ENCODE assay signal across 11 cellular contexts in genomic region chrX:153921511-153922285, GRCh38. TPM values are rescaled to one million over a fixed set of nuclear protein-coding genes. Genes with fewer than 3 reads are reported as not detected.
DNase-seq lines count a peak whose midpoint lies in the region; FAIRE-seq and TF ChIP-seq lines count a peak whose summit lies in the region.
"Had no signal": no experiment of that assay in that cellular context is flagged by ENCODE, and none has a peak within 500 bp of the region (broad histone marks: within the 10 kb centered on the region; RNA-seq: fewer than 3 reads in every experiment).

No MANE protein-coding gene starts in this region.

- TF ChIP-seq CTCF in SK-N-SH (IDR thresholded peaks at IDR 0.05) (no peak), fibroblast of the aortic adventitia (IDR thresholded peaks at IDR 0.05; ENCODE audit: insufficient read depth, low read length) (no peak), spleen (IDR thresholded peaks at IDR 0.05 in 8 of 11, conservative IDR thresholded peaks at IDR 0.05 in 3 of 11) (no peak)

- no peak overlapping the region for H2AFZ ChIP-seq in SK-N-SH (ENCODE audit: low read depth)

- 37% methylated on average over 12 of the region's 36 CpGs for WGBS in SK-N-SH (ENCODE audit: low lambda C conversion rate)
- 47 to 63% (median 56%) methylated on average over 16 to 36 of the region's 36 CpGs; no CpG with 5 or more reads in 1 of the 5 donors for WGBS in spleen, 5 donors

- no peaks in the 10 kb centered on the region for H3K27me3 Mint-ChIP-seq in activated naive CD4-positive, alpha-beta T cell treated with anti-CD3 and anti-CD28 coated beads for 36 hours (ENCODE audit: low read depth)

- H3K4me3 Mint-ChIP-seq in activated naive CD4-positive, alpha-beta T cell treated with anti-CD3 and anti-CD28 coated beads for 36 hours, result peak overlapping the region; percentile 92

- H3K27ac Mint-ChIP-seq in activated naive CD4-positive, alpha-beta T cell treated with anti-CD3 and anti-CD28 coated beads for 36 hours, result peak overlapping the region; percentile 98

- peak overlapping the region in 1 of 2 experiments; percentile 92; a peak in 2 of 4 replicates for H3K27ac ChIP-seq in SK-N-SH (ENCODE audit: low read depth in 2 of 2, low read length in 1 of 2)
- peak overlapping the region in 6 of 8 donors; percentile 22 to 99 (median 97) for H3K27ac ChIP-seq in spleen

- FAIRE-seq in GM19239 (lab: Jason Lieb, UNC), result no peak

- H3K9ac ChIP-seq in SK-N-SH, result no peak overlapping the region

- DNase-seq in activated naive CD4-positive, alpha-beta T cell treated with anti-CD3 and anti-CD28 coated beads for 36 hours, result peak; percentile 58
- no peak for DNase-seq in activated naive CD4-positive, alpha-beta T cell treated with Interleukin-2 at 50 U/mL for 16 hours
- DNase-seq in SK-N-SH (peak; percentile 78), fibroblast of the aortic adventitia (ENCODE audit: low read depth) (peak; percentile 15), spleen (peak; percentile 81), GM19239 (ENCODE audit: insufficient read length, low spot score) (no peak), NCI-H1105 (lab: John Stamatoyannopoulos, UW) (no peak), SIG-M5 treated with dmso at 0.1 percent for 504 hours (lab: John Stamatoyannopoulos, UW; ENCODE audit: unreplicated experiment) (no peak)
- DNase-seq: AML-193, NCI-H146 had no signal

- no peaks in the 10 kb centered on the region for H3K36me3 ChIP-seq in SK-N-SH (replicated peaks in 1 of 2; ENCODE audit: control insufficient read depth in 1 of 2, insufficient read depth in 2 of 2, low read length in 1 of 2)
- H3K36me3 ChIP-seq in spleen, result peaks cover 0 to 53% (median 17%) of the 10 kb centered on the region in 6 donors

- no peaks in the 10 kb centered on the region for H3K79me2 ChIP-seq in SK-N-SH (ENCODE audit: insufficient read depth)

- no peaks in the 10 kb centered on the region for H3K9me3 Mint-ChIP-seq in activated naive CD4-positive, alpha-beta T cell treated with anti-CD3 and anti-CD28 coated beads for 36 hours

- H3K36me3 Mint-ChIP-seq in activated naive CD4-positive, alpha-beta T cell treated with anti-CD3 and anti-CD28 coated beads for 36 hours (ENCODE audit: low read depth), result peaks cover 31% of the 10 kb centered on the region

- TF ChIP-seq POLR2A in spleen (IDR thresholded peaks at IDR 0.05), result no peak

- H3K9me3 ChIP-seq in SK-N-SH, result no peaks in the 10 kb centered on the region
- H3K9me3 ChIP-seq in spleen, result no peaks in the 10 kb centered on the region

- CTCF ChIA-PET in activated naive CD4-positive, alpha-beta T cell treated with anti-CD3 and anti-CD28 coated beads for 36 hours (lab: Charles Lee), result interaction anchor here (0.8 to 10.6 kb wide), 3 partner anchors 11 to 25 kb away, joined by 3 to 82 read pairs (median 4); partner anchors contain the start of gene RENBP
- CTCF ChIA-PET in SK-N-SH (lab: Yijun Ruan, JAX), result interaction anchor here (0.9 to 16.7 kb wide), 14 partner anchors 12 to 162 kb away, joined by 3 to 271 read pairs (median 4); partner anchors contain the start of genes NAA10, PLXNB3 and RENBP

- intact Hi-C loops in activated naive CD4-positive, alpha-beta T cell treated with anti-CD3 and anti-CD28 coated beads for 36 hours (cut with micrococcal nuclease), result no loop called here
- intact Hi-C loops in spleen (cut with DNase I; ENCODE audit: low total_unique reads), result no loop called here

- H3K4me3 ChIP-seq in SK-N-SH (ENCODE audit: low read depth in 2 of 2, low read length in 1 of 2), result no peak overlapping the region
- no peak overlapping the region for H3K4me3 ChIP-seq in fibroblast of the aortic adventitia (ENCODE audit: low read depth, low read length)
- H3K4me3 ChIP-seq in spleen, result peak overlapping the region in 3 of 8 donors; percentile 4 to 71 (median 11)

- TF ChIP-seq EP300 in SK-N-SH (IDR thresholded peaks at IDR 0.05; ENCODE audit: borderline replicate concordance in 1 of 2, low read depth in 1 of 2, low read length in 1 of 2), result 0 out of 4 replicates have a peak, but pooled peaks of 1 of the 2 experiments have one; percentile 17

- peaks cover 24% of the 10 kb centered on the region for H3K4me1 Mint-ChIP-seq in activated naive CD4-positive, alpha-beta T cell treated with anti-CD3 and anti-CD28 coated beads for 36 hours (ENCODE audit: low read depth)

- peaks cover 8% of the 10 kb centered on the region for H3F3A ChIP-seq in SK-N-SH (replicated peaks; ENCODE audit: insufficient read depth)

- H4K20me1 ChIP-seq in SK-N-SH (ENCODE audit: insufficient read depth), result no peaks in the 10 kb centered on the region; the same call in 1 of the 2 replicates

- POLR2A ChIA-PET in SK-N-SH (lab: Yijun Ruan, JAX), result interaction anchor here (1.0 to 3.0 kb wide), 6 partner anchors 11 to 156 kb away, joined by 3 to 14 read pairs (median 7); partner anchors contain the start of genes IDH3G, NAA10 and SSR4

- H3K27me3 ChIP-seq in SK-N-SH (ENCODE audit: insufficient read depth) (peaks cover 44% of the 10 kb centered on the region), spleen (replicated peaks in 1 of 7) (peaks cover 0 to 18% (median 0%) of the 10 kb centered on the region in 7 donors)

- H3K4me1 ChIP-seq in SK-N-SH (ENCODE audit: control insufficient read depth in 1 of 2, insufficient read depth in 2 of 2, low read depth in 1 of 2, low read length in 1 of 2) (peaks cover 0 to 56% of the 10 kb centered on the region in 2 experiments; a peak in 1 of 4 replicates), spleen (peaks cover 9 to 60% (median 55%) of the 10 kb centered on the region in 6 donors)

- no peak overlapping the region for H3K4me2 ChIP-seq in SK-N-SH

- TF ChIP-seq RAD21 in SK-N-SH (IDR thresholded peaks at IDR 0.05; ENCODE audit: low read length), result no peak

- no peaks in the 10 kb centered on the region for H3K9me2 ChIP-seq in SK-N-SH

TF ChIP-seq in SK-N-SH, 30 proteins besides CTCF, POLR2A, EP300 and RAD21:
- TF ChIP-seq CHD2 (IDR thresholded peaks at IDR 0.05; ENCODE audit: low read length, partially characterized antibody) (no peak), TAF1 (IDR thresholded peaks at IDR 0.05; ENCODE audit: borderline replicate concordance, low read depth, low read length) (no peak), ELF1 (IDR thresholded peaks at IDR 0.05) (no peak), POLR2AphosphoS5 (IDR thresholded peaks at IDR 0.05; ENCODE audit: low read depth, low read length) (no peak), NRF1 (IDR thresholded peaks at IDR 0.05; ENCODE audit: low read depth, low read length) (no peak), GABPA (IDR thresholded peaks at IDR 0.05; ENCODE audit: low read depth) (no peak), FOXJ3 (CRISPR knock-in tag; IDR thresholded peaks at IDR 0.05) (no peak)

RNA-seq across cellular contexts. Expression of gene ARHGAP4, which starts 4.4 kb away (rescaled TPM):
- total RNA-seq in activated naive CD4-positive, alpha-beta T cell treated with anti-CD3 and anti-CD28 coated beads for 36 hours, result 100 to 1,000 TPM; 154 to 161 TPM
- polyA plus RNA-seq in SK-N-SH (2012; rRNA removed) (1.6 and 2.2 TPM in 2 replicates), spleen (100 to 1,000 TPM; 297 to 713 (median 635) TPM)
- polyA plus RNA-seq in SK-N-SH (2012; cell fraction: cytosol; rRNA removed), result 0.45 and 0.94 TPM in 2 replicates
- 15.6 and 25.4 TPM in 2 replicates for polyA plus RNA-seq in SK-N-SH (2012; cell fraction: nucleus; rRNA removed)
- total RNA-seq in fibroblast of the aortic adventitia (ENCODE audit: low replicate concordance) (0.27 and 6.0 TPM in 2 replicates), spleen (100 to 1,000 TPM; 176 to 317 (median 236) TPM)

RNA-seq across cellular contexts. Expression of gene NAA10, which starts 13.1 kb away (rescaled TPM):
- 100 to 1,000 TPM; 120 to 121 TPM for total RNA-seq in activated naive CD4-positive, alpha-beta T cell treated with anti-CD3 and anti-CD28 coated beads for 36 hours
- 192 and 229 TPM in 2 replicates for polyA plus RNA-seq in SK-N-SH (2012; rRNA removed)
- 193 and 253 TPM in 2 replicates for polyA plus RNA-seq in SK-N-SH (2012; cell fraction: cytosol; rRNA removed)
- polyA plus RNA-seq in SK-N-SH (2012; cell fraction: nucleus; rRNA removed), result 502 and 579 TPM in 2 replicates
- 25.8 and 84.7 TPM in 2 replicates for total RNA-seq in fibroblast of the aortic adventitia (ENCODE audit: low replicate concordance)
- 10 to 100 TPM; 56.4 to 89.1 (median 85.5) TPM for total RNA-seq in spleen
- polyA plus RNA-seq in spleen, result 100 to 1,000 TPM; 123 to 174 (median 168) TPM

RNA-seq across cellular contexts. Expression of gene AVPR2, which starts 17.2 kb away (rescaled TPM):
- not detected for total RNA-seq in activated naive CD4-positive, alpha-beta T cell treated with anti-CD3 and anti-CD28 coated beads for 36 hours
- polyA plus RNA-seq in SK-N-SH (2012; rRNA removed) (not detected in 2 replicates), spleen (under 1 TPM; 0.22 to 0.77 (median 0.26) TPM)
- polyA plus RNA-seq in SK-N-SH (2012; cell fraction: cytosol; rRNA removed), result not detected in 2 replicates
- 0.05 TPM in 1 of 2 replicates, not detected in the other for polyA plus RNA-seq in SK-N-SH (2012; cell fraction: nucleus; rRNA removed)
- total RNA-seq in fibroblast of the aortic adventitia (ENCODE audit: low replicate concordance) (not detected in 2 replicates), spleen (under 1 TPM in 1 of 7 donors, not detected in 6; 0.52 TPM)
- total RNA-seq: osteocyte had no signal

RNA-seq across cellular contexts. Expression of gene RENBP, which starts 22.7 kb away (rescaled TPM):
- total RNA-seq in activated naive CD4-positive, alpha-beta T cell treated with anti-CD3 and anti-CD28 coated beads for 36 hours, result 10 to 100 TPM; 11.3 to 13.1 TPM
- polyA plus RNA-seq in SK-N-SH (2012; rRNA removed) (0.90 and 1.0 TPM in 2 replicates), spleen (10 to 100 TPM; 44.3 to 91.3 (median 47.9) TPM)
- polyA plus RNA-seq in SK-N-SH (2012; cell fraction: cytosol; rRNA removed), result 0.45 and 0.56 TPM in 2 replicates
- 3.0 and 3.2 TPM in 2 replicates for polyA plus RNA-seq in SK-N-SH (2012; cell fraction: nucleus; rRNA removed)
- total RNA-seq in fibroblast of the aortic adventitia (ENCODE audit: low replicate concordance) (0.45 and 5.6 TPM in 2 replicates), spleen (100 to 1,000 TPM in 1 of 7 donors, 10 to 100 TPM in 6; 42.0 to 105 (median 63.6) TPM)

RNA-seq across cellular contexts. Expression of gene L1CAM, which starts 35.7 kb away (rescaled TPM):
- under 1 TPM; 0.40 to 0.57 TPM for total RNA-seq in activated naive CD4-positive, alpha-beta T cell treated with anti-CD3 and anti-CD28 coated beads for 36 hours
- polyA plus RNA-seq in SK-N-SH (2012; rRNA removed) (1.9 and 2.0 TPM in 2 replicates), spleen (1 to 10 TPM; 1.6 to 3.4 (median 3.2) TPM)
- 1.3 and 2.9 TPM in 2 replicates for polyA plus RNA-seq in SK-N-SH (2012; cell fraction: cytosol; rRNA removed)
- polyA plus RNA-seq in SK-N-SH (2012; cell fraction: nucleus; rRNA removed), result 4.1 and 4.4 TPM in 2 replicates
- total RNA-seq in fibroblast of the aortic adventitia (ENCODE audit: low replicate concordance) (0.36 and 1.6 TPM in 2 replicates), spleen (1 to 10 TPM; 1.2 to 5.1 (median 2.2) TPM)

Comparison
In these comparisons a context has a peak if more than half of its experiments do, and no peak if none do; other contexts are left out.
1. DNase-seq: peak in activated naive CD4-positive, alpha-beta T cell treated with anti-CD3 and anti-CD28 coated beads for 36 hours (single experiment), SK-N-SH (single experiment), fibroblast of the aortic adventitia (single experiment) and spleen (single experiment); none in activated naive CD4-positive, alpha-beta T cell treated with Interleukin-2 at 50 U/mL for 16 hours (single experiment), GM19239 (single experiment), NCI-H1105 (single experiment) and SIG-M5 treated with dmso at 0.1 percent for 504 hours (single experiment).
2. RNA of gene ARHGAP4, which starts 4.4 kb away (total RNA-seq): 176 to 317 TPM in spleen and 154 to 161 TPM in activated naive CD4-positive, alpha-beta T cell treated with anti-CD3 and anti-CD28 coated beads for 36 hours; 0.27 to 6.0 TPM in fibroblast of the aortic adventitia; every median in the first group is over 10 times any median in the second.